In the genomic region with DNA sequence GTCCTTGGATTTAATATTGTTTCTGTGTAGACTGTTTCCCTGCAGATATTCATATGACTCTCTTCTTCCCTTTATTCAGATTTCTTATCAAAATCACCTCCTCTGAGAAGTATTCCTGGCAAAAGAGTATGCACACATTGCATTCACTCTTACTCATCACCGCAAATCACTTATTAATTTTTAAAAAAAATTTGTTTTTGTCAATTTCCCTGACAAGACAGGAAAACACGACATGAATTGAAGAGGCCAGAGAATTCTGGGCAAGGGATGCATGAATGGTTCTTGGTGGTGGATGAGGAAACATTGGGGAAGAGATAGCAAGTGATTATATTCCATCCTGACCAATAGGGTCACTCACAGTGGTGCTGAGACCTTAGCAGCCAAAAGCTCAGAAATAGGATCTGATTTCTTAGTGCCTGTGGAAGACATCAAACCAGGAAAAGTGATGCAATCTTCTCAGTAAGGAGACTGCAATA, we compare ENCODE assay signal across 1 cellular context.
TF ChIP-seq lines count a peak whose summit lies in the region.

No MANE protein-coding gene starts in this region.

TF ChIP-seq in K562, 482 proteins besides CTCF, POLR2A, EP300 and RAD21 (continued from another document):
- TF ChIP-seq, protein P1, sequence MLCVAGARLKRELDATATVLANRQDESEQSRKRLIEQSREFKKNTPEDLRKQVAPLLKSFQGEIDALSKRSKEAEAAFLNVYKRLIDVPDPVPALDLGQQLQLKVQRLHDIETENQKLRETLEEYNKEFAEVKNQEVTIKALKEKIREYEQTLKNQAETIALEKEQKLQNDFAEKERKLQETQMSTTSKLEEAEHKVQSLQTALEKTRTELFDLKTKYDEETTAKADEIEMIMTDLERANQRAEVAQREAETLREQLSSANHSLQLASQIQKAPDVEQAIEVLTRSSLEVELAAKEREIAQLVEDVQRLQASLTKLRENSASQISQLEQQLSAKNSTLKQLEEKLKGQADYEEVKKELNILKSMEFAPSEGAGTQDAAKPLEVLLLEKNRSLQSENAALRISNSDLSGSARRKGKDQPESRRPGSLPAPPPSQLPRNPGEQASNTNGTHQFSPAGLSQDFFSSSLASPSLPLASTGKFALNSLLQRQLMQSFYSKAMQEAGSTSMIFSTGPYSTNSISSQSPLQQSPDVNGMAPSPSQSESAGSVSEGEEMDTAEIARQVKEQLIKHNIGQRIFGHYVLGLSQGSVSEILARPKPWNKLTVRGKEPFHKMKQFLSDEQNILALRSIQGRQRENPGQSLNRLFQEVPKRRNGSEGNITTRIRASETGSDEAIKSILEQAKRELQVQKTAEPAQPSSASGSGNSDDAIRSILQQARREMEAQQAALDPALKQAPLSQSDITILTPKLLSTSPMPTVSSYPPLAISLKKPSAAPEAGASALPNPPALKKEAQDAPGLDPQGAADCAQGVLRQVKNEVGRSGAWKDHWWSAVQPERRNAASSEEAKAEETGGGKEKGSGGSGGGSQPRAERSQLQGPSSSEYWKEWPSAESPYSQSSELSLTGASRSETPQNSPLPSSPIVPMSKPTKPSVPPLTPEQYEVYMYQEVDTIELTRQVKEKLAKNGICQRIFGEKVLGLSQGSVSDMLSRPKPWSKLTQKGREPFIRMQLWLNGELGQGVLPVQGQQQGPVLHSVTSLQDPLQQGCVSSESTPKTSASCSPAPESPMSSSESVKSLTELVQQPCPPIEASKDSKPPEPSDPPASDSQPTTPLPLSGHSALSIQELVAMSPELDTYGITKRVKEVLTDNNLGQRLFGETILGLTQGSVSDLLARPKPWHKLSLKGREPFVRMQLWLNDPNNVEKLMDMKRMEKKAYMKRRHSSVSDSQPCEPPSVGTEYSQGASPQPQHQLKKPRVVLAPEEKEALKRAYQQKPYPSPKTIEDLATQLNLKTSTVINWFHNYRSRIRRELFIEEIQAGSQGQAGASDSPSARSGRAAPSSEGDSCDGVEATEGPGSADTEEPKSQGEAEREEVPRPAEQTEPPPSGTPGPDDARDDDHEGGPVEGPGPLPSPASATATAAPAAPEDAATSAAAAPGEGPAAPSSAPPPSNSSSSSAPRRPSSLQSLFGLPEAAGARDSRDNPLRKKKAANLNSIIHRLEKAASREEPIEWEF (CRISPR knock-in tag; IDR thresholded peaks at IDR 0.05) = no peak
